Comparison of ENCODE assay signal across 31 cellular contexts in the genomic region with DNA sequence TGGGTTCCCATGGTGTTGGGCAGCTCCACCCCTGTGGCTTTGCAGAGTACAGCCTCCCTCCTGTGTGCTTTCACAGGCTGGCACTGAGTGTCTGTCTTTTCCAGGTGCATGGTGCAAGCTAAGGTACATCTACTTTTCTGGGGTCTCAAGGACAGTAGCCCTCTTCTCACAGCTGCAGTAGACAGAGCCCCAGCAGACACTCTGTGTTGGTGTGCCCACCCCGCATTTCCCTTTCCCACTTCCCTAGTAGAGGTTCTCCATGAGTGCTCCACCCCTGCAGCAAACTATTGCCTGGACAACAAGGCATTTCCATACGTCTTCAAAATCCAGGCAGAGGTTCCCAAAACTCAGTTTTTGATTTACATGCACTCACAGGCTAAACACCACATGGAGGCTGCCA.
DNase-seq lines count a peak whose midpoint lies in the region; ATAC-seq and TF ChIP-seq lines count a peak whose summit lies in the region.
"Had no signal": no experiment of that assay in that cellular context is flagged by ENCODE, and none has a peak within 500 bp of the region (broad histone marks: within the 10 kb centered on the region; RNA-seq: fewer than 3 reads in every experiment).

No MANE protein-coding gene starts in this region.

- intact Hi-C loops in heart right ventricle (cut with DNase I) (loop anchor here in 1 of 10 donors (10.0 kb wide), 1 partner anchor 101 kb away; no protein-coding TSS in a partner anchor), Right ventricle myocardium inferior (cut with DNase I) (no loop called here), left ventricle myocardium superior (cut with micrococcal nuclease) (no loop called here), cardiac septum (cut with DNase I) (no loop called here), right cardiac atrium (cut with DNase I) (no loop called here), Right ventricle myocardium superior (cut with DNase I) (no loop called here)

- DNase-seq in heart right ventricle (no peak), Right ventricle myocardium inferior (ENCODE audit: missing footprints) (no peak), left ventricle myocardium superior (no peak), cardiac septum (ENCODE audit: low spot score) (no peak), right cardiac atrium (no peak), Right ventricle myocardium superior (no peak)
- DNase-seq: 8988T; ACHN; AML-193; BE2C; C1 segment of cervical spinal cord; Caco-2; Calu3; CD4-positive, alpha-beta memory T cell; CD4-positive, alpha-beta T cell; CD4-positive, CD25-positive, alpha-beta regulatory T cell; CD8-positive, alpha-beta memory T cell; CD8-positive, alpha-beta T cell; COR-L47; DMS 273 treated with DMSO at 0.1 percent for 48 hours; DMS153; DMS53; DMS79; DMS79 treated with DMSO at 0.1 percent for 48 hours; DND-41; EL had no signal

- H3K27ac ChIP-seq in heart right ventricle (no peak overlapping the region), right cardiac atrium (ENCODE audit: low read length) (no peak overlapping the region)
- H3K27ac ChIP-seq: 22Rv1; A549; BLaER1; BLaER1 treated with 17β-estradiol and CSF1 and Interleukin-3, amounts not matched to agents 10 nM and 100 nM; C4-2B had no signal

- 65 to 66% methylated on average over 2 of the region's 2 CpGs for WGBS in heart right ventricle, 2 donors
- 65% methylated on average over 2 of the region's 2 CpGs for WGBS in right cardiac atrium

- no peak for TF ChIP-seq CTCF in heart right ventricle (IDR thresholded peaks at IDR 0.05)

- peaks cover 0 to 6% (median 0%) of the 10 kb centered on the region in 11 donors for H3K9me3 ChIP-seq in heart right ventricle
- H3K9me3 ChIP-seq in right cardiac atrium (ENCODE audit: control insufficient read depth, low read length): no peaks in the 10 kb centered on the region
- H3K9me3 ChIP-seq: A549; BE2C; BLaER1; BLaER1 treated with 17β-estradiol and CSF1 and Interleukin-3, amounts not matched to agents 10 nM and 100 nM; Caco-2 had no signal

- H3K4me3 ChIP-seq in heart right ventricle (no peak overlapping the region), right cardiac atrium (ENCODE audit: low read length) (no peak overlapping the region)
- H3K4me3 ChIP-seq: A549; BLaER1; BLaER1 treated with 17β-estradiol and CSF1 and Interleukin-3, amounts not matched to agents 10 nM and 100 nM had no signal

- ATAC-seq in heart right ventricle (peak in 5 of 8 donors; percentile 4 to 55 (median 28)), Right ventricle myocardium inferior (no peak), left ventricle myocardium superior (peak; percentile 7), right cardiac atrium (peak; percentile 30 to 53), Right ventricle myocardium superior (ENCODE audit: poor library complexity) (no peak)
- ATAC-seq: A549; CD8-positive, alpha-beta T cell had no signal

- H3K4me1 ChIP-seq in heart right ventricle (peaks cover 0 to 14% (median 0%) of the 10 kb centered on the region in 9 donors), right cardiac atrium (ENCODE audit: control insufficient read depth, insufficient read depth, low read length) (no peaks in the 10 kb centered on the region)
- H3K4me1 ChIP-seq: A549; BE2C; BLaER1; BLaER1 treated with 17β-estradiol and CSF1 and Interleukin-3, amounts not matched to agents 10 nM and 100 nM; Caco-2 had no signal

- H3K36me3 ChIP-seq in heart right ventricle: no peaks in the 10 kb centered on the region
- H3K36me3 ChIP-seq: BE2C; BLaER1; BLaER1 treated with 17β-estradiol and CSF1 and Interleukin-3, amounts not matched to agents 10 nM and 100 nM had no signal

- H3K27me3 ChIP-seq in heart right ventricle: no peaks in the 10 kb centered on the region
- H3K27me3 ChIP-seq in right cardiac atrium (ENCODE audit: control insufficient read depth, insufficient read depth): no peaks in the 10 kb centered on the region
- H3K27me3 ChIP-seq: BE2C; BLaER1; BLaER1 treated with 17β-estradiol and CSF1 and Interleukin-3, amounts not matched to agents 10 nM and 100 nM had no signal

Comparison
In these comparisons a context has a peak if more than half of its experiments do, and no peak if none do; other contexts are left out.
1. ATAC-seq: peak in heart right ventricle (5 of 8), left ventricle myocardium superior (single experiment) and right cardiac atrium (2 of 2); none in Right ventricle myocardium inferior (single experiment) and Right ventricle myocardium superior (single experiment).